In the genomic region with DNA sequence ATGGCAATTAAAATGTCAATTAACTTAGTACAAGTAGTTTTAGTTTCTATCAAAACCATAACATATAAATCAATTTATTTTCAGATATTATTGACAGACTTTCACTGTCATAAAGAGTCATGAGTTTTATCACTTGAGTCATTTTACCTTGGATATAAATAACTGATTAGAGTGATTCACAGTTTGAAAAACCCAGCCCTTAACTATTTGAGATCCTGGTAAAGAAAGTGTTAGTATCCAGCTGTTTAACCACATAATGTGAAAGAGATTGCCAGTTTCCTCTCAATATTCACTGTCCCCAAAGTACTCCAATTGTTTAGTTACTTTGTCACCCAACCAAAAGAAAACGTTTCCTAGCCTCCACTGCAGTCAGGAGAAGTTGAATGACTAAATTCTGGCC, we compare ENCODE assay signal across 14 cellular contexts.
"Had no signal": no experiment of that assay in that cellular context is flagged by ENCODE, and none has a peak within 500 bp of the region (broad histone marks: within the 10 kb centered on the region; RNA-seq: fewer than 3 reads in every experiment).

No MANE protein-coding gene starts in this region.

- H3K27me3 ChIP-seq: pancreas, stomach had no signal

- H3K4me3 ChIP-seq: coronary artery, lung, pancreas, stomach had no signal

- DNase-seq: activated CD4-positive, alpha-beta T cell treated with anti-CD3 and anti-CD28 coated beads for 48 hours; activated CD8-positive, alpha-beta T cell treated with anti-CD3 and anti-CD28 coated beads, Interleukin-2, amount 10 ng/mL, durations not matched to agents 7 days and 5 days; activated naive CD4-positive, alpha-beta T cell treated with anti-CD3 and anti-CD28 coated beads for 36 hours; effector memory CD4-positive, alpha-beta T cell; erythroblast; immature natural killer cell; left cardiac atrium; pancreas; stomach; T-helper 1 cell had no signal

- ATAC-seq: activated CD8-positive, alpha-beta T cell treated with anti-CD3 and anti-CD28 coated beads, Interleukin-2, amount 10 ng/mL, durations not matched to agents 7 days and 5 days; left cardiac atrium; WTC11 had no signal

- H3K9me3 ChIP-seq: pancreas, stomach had no signal

- H3K36me3 ChIP-seq: pancreas, stomach had no signal

- H3K36me3 Mint-ChIP-seq: immature natural killer cell, WTC11 had no signal

- H3K27ac ChIP-seq: coronary artery, pancreas, stomach had no signal

- H3K4me3 Mint-ChIP-seq: activated CD8-positive, alpha-beta T cell treated with anti-CD3 and anti-CD28 coated beads, Interleukin-2, amount 10 ng/mL, durations not matched to agents 7 days and 5 days; activated naive CD4-positive, alpha-beta T cell treated with anti-CD3 and anti-CD28 coated beads for 36 hours; immature natural killer cell; WTC11 had no signal

- H3K27ac Mint-ChIP-seq: activated CD8-positive, alpha-beta T cell treated with anti-CD3 and anti-CD28 coated beads, Interleukin-2, amount 10 ng/mL, durations not matched to agents 7 days and 5 days; activated naive CD4-positive, alpha-beta T cell treated with anti-CD3 and anti-CD28 coated beads for 36 hours; immature natural killer cell; WTC11 had no signal

- H3K9me3 Mint-ChIP-seq: activated naive CD4-positive, alpha-beta T cell treated with anti-CD3 and anti-CD28 coated beads for 36 hours; immature natural killer cell; WTC11 had no signal

- FAIRE-seq: astrocyte, pancreas had no signal
